21 cellular contexts compared by ENCODE assay signal in the genomic region with DNA sequence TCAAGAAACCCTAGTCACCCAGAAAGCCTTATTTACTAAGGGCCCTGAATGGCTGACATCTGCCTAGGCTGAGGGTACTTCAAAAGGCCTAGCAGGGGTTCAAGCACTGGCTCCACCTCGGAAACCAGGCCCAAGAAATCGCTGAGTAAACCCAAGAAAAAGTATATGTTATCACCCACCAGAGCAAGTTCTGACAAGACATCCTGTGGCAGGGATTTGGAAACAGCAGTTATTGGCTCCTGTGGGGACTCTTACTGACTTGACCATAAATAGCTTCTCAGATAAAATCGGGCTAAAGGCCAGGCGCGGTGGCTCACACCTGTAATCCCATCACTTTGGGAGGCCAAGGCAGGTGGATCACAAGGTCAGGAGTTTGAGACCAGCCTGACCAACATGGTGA. TPM values are rescaled to one million over a fixed set of nuclear protein-coding genes. Genes with fewer than 3 reads are reported as not detected.
A peak's percentile ranks its signal among the peaks of the same experiment; 100 is the strongest.
DNase-seq lines count a peak whose midpoint lies in the region; ATAC-seq, FAIRE-seq and TF ChIP-seq lines count a peak whose summit lies in the region.
"Had no signal": no experiment of that assay in that cellular context is flagged by ENCODE, and none has a peak within 500 bp of the region (broad histone marks: within the 10 kb centered on the region; RNA-seq: fewer than 3 reads in every experiment).

No MANE protein-coding gene starts in this region.

- H4K20me1 ChIP-seq in HepG2 (ENCODE audit: insufficient read depth, low read length), result peaks cover 7% of the 10 kb centered on the region

- TF ChIP-seq CTCF in MCF 10A (IDR thresholded peaks at IDR 0.05; ENCODE audit: unreplicated experiment), result no peak
- TF ChIP-seq CTCF in breast epithelium (IDR thresholded peaks at IDR 0.05), result no peak
- TF ChIP-seq CTCF in activated B cell treated with CpG ODN at 0.5 μM for 24 hours (IDR thresholded peaks at IDR 0.05), result no peak
- TF ChIP-seq CTCF in foreskin keratinocyte (conservative IDR thresholded peaks at IDR 0.05), result no peak
- TF ChIP-seq CTCF in HepG2 (CRISPR knock-in tag; IDR thresholded peaks at IDR 0.05), result no peak

- H3K36me3 ChIP-seq in breast epithelium (no peaks in the 10 kb centered on the region), HepG2 (replicated peaks in 1 of 2; ENCODE audit: control insufficient read depth in 1 of 2, insufficient read depth in 2 of 2, low read length in 2 of 2) (no peaks in the 10 kb centered on the region; a peak in 2 of 5 replicates)
- H3K36me3 ChIP-seq: BE2C, Peyer's patch had no signal

- H3K4me1 Mint-ChIP-seq in MCF 10A (ENCODE audit: insufficient read depth, unreplicated experiment), result peaks cover 15% of the 10 kb centered on the region
- peaks cover 54% of the 10 kb centered on the region for H3K4me1 Mint-ChIP-seq in activated B cell treated with CpG ODN at 0.5 μM for 24 hours

- H3K4me3 Mint-ChIP-seq in MCF 10A (ENCODE audit: unreplicated experiment) (no peak overlapping the region), activated B cell treated with CpG ODN at 0.5 μM for 24 hours (no peak overlapping the region)
- H3K4me3 Mint-ChIP-seq: CD8-positive, alpha-beta T cell had no signal

- peak overlapping the region; percentile 67 for H3K27ac Mint-ChIP-seq in MCF 10A (ENCODE audit: low read depth, unreplicated experiment)
- H3K27ac Mint-ChIP-seq in activated B cell treated with CpG ODN at 0.5 μM for 24 hours, result peak overlapping the region; percentile 62
- H3K27ac Mint-ChIP-seq: CD8-positive, alpha-beta T cell had no signal

- ATAC-seq in activated B cell treated with CpG ODN at 0.5 μM for 24 hours (ENCODE audit: low read depth) (no peak), foreskin keratinocyte (peak; percentile 15), HepG2 (no peak)
- ATAC-seq: CD8-positive, alpha-beta T cell; Right ventricle myocardium inferior had no signal

- CTCF ChIA-PET in MCF 10A (lab: Yijun Ruan, JAX) (interaction anchor here (0.5 to 6.0 kb wide), 7 partner anchors 20 to 416 kb away, joined by 3 to 53 read pairs (median 3); partner anchors contain the start of gene NRN1L), activated B cell treated with CpG ODN at 0.5 μM for 24 hours (lab: Charles Lee) (interaction anchor here (6.9 kb wide), 1 partner anchor 41 kb away, joined by 63 read pairs; no protein-coding TSS in a partner anchor), HepG2 (lab: Yijun Ruan, JAX; ENCODE audit: low intra/inter-chr PET ratio, low total read pairs) (interaction anchor here (5.3 kb wide), 1 partner anchor 41 kb away, joined by 98 read pairs; the partner anchor contains the start of gene HSD11B2)

- TF ChIP-seq POLR2A in breast epithelium (IDR thresholded peaks at IDR 0.05), result no peak
- TF ChIP-seq POLR2A in HepG2 (IDR thresholded peaks at IDR 0.05; ENCODE audit: insufficient read depth in 1 of 2, low read depth in 2 of 2, low read length in 2 of 2), result no peak

- H3K9me3 Mint-ChIP-seq in MCF 10A (ENCODE audit: unreplicated experiment), result no peaks in the 10 kb centered on the region
- no peaks in the 10 kb centered on the region for H3K9me3 Mint-ChIP-seq in activated B cell treated with CpG ODN at 0.5 μM for 24 hours
- H3K9me3 Mint-ChIP-seq: CD8-positive, alpha-beta T cell had no signal

- H3K9me3 ChIP-seq in breast epithelium (no peaks in the 10 kb centered on the region), HepG2 (ENCODE audit: low read length) (no peaks in the 10 kb centered on the region)
- H3K9me3 ChIP-seq: BE2C, Peyer's patch had no signal

- POLR2A ChIA-PET in MCF 10A (lab: Yijun Ruan, JAX) (interaction anchor here (1.6 kb wide), 1 partner anchor 11 kb away, joined by 7 read pairs; no protein-coding TSS in a partner anchor), activated B cell treated with CpG ODN at 0.5 μM for 24 hours (lab: Charles Lee) (no interaction called here), HepG2 (lab: Yijun Ruan, JAX) (interaction anchor here (0.6 to 1.2 kb wide), 3 partner anchors 12 to 38 kb away, joined by 3 to 4 read pairs (median 4); partner anchors contain the start of genes ATP6V0D1 and HSD11B2)

- intact Hi-C loops in MCF 10A (cut with micrococcal nuclease), result loop anchor here (5.0 kb wide), 1 partner anchor 96 kb away; no protein-coding TSS in a partner anchor
- intact Hi-C loops in breast epithelium (cut with DNase I; ENCODE audit: low total_unique reads), result no loop called here
- intact Hi-C loops in activated B cell treated with CpG ODN at 0.5 μM for 24 hours (cut with micrococcal nuclease), result loop anchor here (5.0 kb wide), 1 partner anchor 206 kb away; no protein-coding TSS in a partner anchor
- intact Hi-C loops in HepG2 (cut with micrococcal nuclease; ENCODE audit: unreplicated experiment), result loop anchor here (5.0 kb wide), 1 partner anchor 191 kb away; the partner anchor contains the start of gene PLEKHG4

- H3K27ac ChIP-seq in breast epithelium (no peak overlapping the region), foreskin keratinocyte (no peak overlapping the region), HepG2 (ENCODE audit: extremely low read length, insufficient read depth, low read length) (no peak overlapping the region)
- H3K27ac ChIP-seq: Peyer's patch had no signal

- H2AFZ ChIP-seq in HepG2 (ENCODE audit: low read length), result no peak overlapping the region

- peaks cover 4% of the 10 kb centered on the region for H3K36me3 Mint-ChIP-seq in MCF 10A (ENCODE audit: insufficient read depth, unreplicated experiment)
- peaks cover 5% of the 10 kb centered on the region for H3K36me3 Mint-ChIP-seq in activated B cell treated with CpG ODN at 0.5 μM for 24 hours (ENCODE audit: low read depth)

- peaks cover 24% of the 10 kb centered on the region for H3K79me2 ChIP-seq in HepG2 (ENCODE audit: insufficient read depth, low read length)

- H3K4me1 ChIP-seq in breast epithelium, result peaks cover 0 to 18% of the 10 kb centered on the region in 2 donors
- peaks cover 13% of the 10 kb centered on the region for H3K4me1 ChIP-seq in foreskin keratinocyte
- H3K4me1 ChIP-seq in HepG2 (ENCODE audit: insufficient read depth, low read length), result peaks cover 5% of the 10 kb centered on the region

- FAIRE-seq in HepG2 (lab: Jason Lieb, UNC), result no peak
- FAIRE-seq: A204.1, GM12892, GM18507 had no signal

- in situ Hi-C loops in HepG2 (cut with HindIII; ENCODE audit: extremely low pct_ligation_motif_present, low pct_unique_long_range_greater_than_20kb), result loop anchor here (5.0 kb wide), 1 partner anchor 36 kb away; the partner anchor contains the start of gene HSD11B2

- H3K27me3 ChIP-seq in breast epithelium (no peaks in the 10 kb centered on the region), foreskin keratinocyte (no peaks in the 10 kb centered on the region), HepG2 (ENCODE audit: control insufficient read depth in 1 of 2, insufficient read depth in 2 of 2, low read length in 2 of 2) (no peaks in the 10 kb centered on the region)
- H3K27me3 ChIP-seq: BE2C, Peyer's patch had no signal

- no peak overlapping the region for H3K4me2 ChIP-seq in HepG2 (ENCODE audit: low read depth, low read length)

- H3K27me3 Mint-ChIP-seq in MCF 10A (ENCODE audit: insufficient read depth, unreplicated experiment) (no peaks in the 10 kb centered on the region), activated B cell treated with CpG ODN at 0.5 μM for 24 hours (no peaks in the 10 kb centered on the region)

- DNase-seq in MCF 10A (ENCODE audit: unreplicated experiment) (peak; percentile 53), breast epithelium (ENCODE audit: low spot score in 2 of 2) (no peak), activated B cell treated with CpG ODN at 0.5 μM for 24 hours (no peak), foreskin keratinocyte (peak; percentile 53 to 72), NCI-H526 treated with DMSO at 0.1 percent for 48 hours (lab: John Stamatoyannopoulos, UW) (no peak), HepG2 (ENCODE audit: low spot score) (no peak), NCI-H82 (lab: John Stamatoyannopoulos, UW) (no peak)
- DNase-seq: BE2C; Calu3; CD8-positive, alpha-beta T cell; DMS53; MV-4-11; NCI-H1694 treated with DMSO at 0.1 percent for 48 hours; NCI-H510A treated with DMSO at 0.1 percent for 48 hours; Peyer's patch had no signal

- 94% methylated on average over 5 of the region's 5 CpGs for WGBS in HepG2 (ENCODE audit: low lambda C conversion rate)

- H3K4me3 ChIP-seq in breast epithelium (no peak overlapping the region), HepG2 (replicated peaks in 1 of 3; ENCODE audit: insufficient read depth in 1 of 3, low read depth in 2 of 3, low read length in 3 of 3) (no peak overlapping the region)
- H3K4me3 ChIP-seq: Peyer's patch had no signal

- BruUV-seq in MCF 10A (replicated peaks; lab: Mats Ljungman, UMichigan), result no TSS peak
- no TSS peak for BruUV-seq in HepG2 (replicated peaks; lab: Mats Ljungman, UMichigan)

- H3K9ac ChIP-seq in HepG2 (ENCODE audit: insufficient read depth, low read depth, low read length), result no peak overlapping the region

- TF ChIP-seq RAD21 in HepG2 (CRISPR knock-in tag; IDR thresholded peaks at IDR 0.05), result no peak

- no peak for TF ChIP-seq EP300 in HepG2 (IDR thresholded peaks at IDR 0.05; ENCODE audit: low read depth in 2 of 2, low read length in 2 of 2)
- TF ChIP-seq EP300 in HepG2 (CRISPR knock-in tag; IDR thresholded peaks at IDR 0.05; ENCODE audit: borderline replicate concordance), result no peak

RNA-seq across cellular contexts. Expression of gene ATP6V0D1, which starts 12.2 kb away (rescaled TPM):
- total RNA-seq in MCF 10A (2022) (50.5 and 50.7 TPM in 2 replicates), breast epithelium (100 to 1,000 TPM; 101 to 122 (median 104) TPM), activated B cell treated with CpG ODN at 0.5 μM for 24 hours (70.2 and 74.5 TPM in 2 replicates), foreskin keratinocyte (97.7 and 102 TPM in 2 replicates), HepG2 (2016; rRNA removed; fragmentation: Illumina TruSeq; extraction: Trizol) (49.5 and 51.1 TPM in 2 replicates)
- polyA plus RNA-seq in foreskin keratinocyte (114 and 119 TPM in 2 replicates), HepG2 (2011; rRNA removed) (54.2 and 61.3 TPM in 2 replicates)
- 13.5 and 16.0 TPM in 2 replicates for total RNA-seq in HepG2 (2016; cell fraction: cytosol; rRNA removed; fragmentation: Illumina TruSeq; extraction: Trizol; ENCODE audit: low read depth)
- 45.3 and 52.4 TPM in 2 replicates for total RNA-seq in HepG2 (2016; cell fraction: insoluble cytoplasmic fraction; rRNA removed; fragmentation: Illumina TruSeq; extraction: Trizol)
- total RNA-seq in HepG2 (2016; cell fraction: membrane; rRNA removed; fragmentation: Illumina TruSeq; extraction: Trizol), result 23.6 and 25.5 TPM in 2 replicates
- 26.3 and 30.4 TPM in 2 replicates for total RNA-seq in HepG2 (2016; cell fraction: nucleus; rRNA removed; fragmentation: Illumina TruSeq; extraction: Trizol)
- polyA plus RNA-seq in HepG2 (2011; cell fraction: cytosol; rRNA removed), result 55.2 and 57.9 TPM in 2 replicates
- 32.7 and 35.9 TPM in 2 replicates for polyA plus RNA-seq in HepG2 (2011; cell fraction: nucleus; rRNA removed)
- 29.3 and 41.3 TPM in 2 replicates for polyA plus RNA-seq in HepG2 (2012)
- 16.4 and 17.3 TPM in 2 replicates for polyA plus RNA-seq in HepG2 (2016; cell fraction: cytosol; fragmentation: Illumina TruSeq; extraction: Trizol; ENCODE audit: low read depth)
- 55.4 and 63.8 TPM in 2 replicates for polyA plus RNA-seq in HepG2 (2016; cell fraction: insoluble cytoplasmic fraction; fragmentation: Illumina TruSeq; extraction: Trizol; ENCODE audit: low read depth)
- polyA plus RNA-seq in HepG2 (2016; cell fraction: membrane; fragmentation: Illumina TruSeq; extraction: Trizol; ENCODE audit: low read depth), result 21.4 and 22.6 TPM in 2 replicates
- polyA plus RNA-seq in HepG2 (2016; cell fraction: nucleus; fragmentation: Illumina TruSeq; extraction: Trizol; ENCODE audit: insufficient read depth, low read depth), result 45.0 and 53.3 TPM in 2 replicates
- polyA minus RNA-seq in HepG2 (2011; rRNA and poly(A)+ RNA removed; ENCODE audit: low replicate concordance), result 104 and 246 TPM in 2 replicates
- 37.9 and 45.0 TPM in 2 replicates for polyA minus RNA-seq in HepG2 (2011; cell fraction: cytosol; rRNA and poly(A)+ RNA removed)
- polyA minus RNA-seq in HepG2 (2011; cell fraction: nucleus; rRNA and poly(A)+ RNA removed), result 14.7 and 19.8 TPM in 2 replicates

RNA-seq across cellular contexts. Expression of gene AGRP, which starts 14.6 kb away (rescaled TPM):
- not detected in 2 replicates for total RNA-seq in MCF 10A (2022)
- total RNA-seq in breast epithelium, result not detected
- not detected in 2 replicates for total RNA-seq in activated B cell treated with CpG ODN at 0.5 μM for 24 hours
- not detected in 2 replicates for total RNA-seq in foreskin keratinocyte
- polyA plus RNA-seq in foreskin keratinocyte, result not detected in 2 replicates
- total RNA-seq in HepG2 (2016; rRNA removed; fragmentation: Illumina TruSeq; extraction: Trizol), result not detected in 2 replicates
- total RNA-seq in HepG2 (2016; cell fraction: cytosol; rRNA removed; fragmentation: Illumina TruSeq; extraction: Trizol; ENCODE audit: low read depth), result not detected in 2 replicates
- total RNA-seq in HepG2 (2016; cell fraction: insoluble cytoplasmic fraction; rRNA removed; fragmentation: Illumina TruSeq; extraction: Trizol), result not detected in 2 replicates
- 0.28 TPM in 1 of 2 replicates, not detected in the other for total RNA-seq in HepG2 (2016; cell fraction: membrane; rRNA removed; fragmentation: Illumina TruSeq; extraction: Trizol)
- total RNA-seq in HepG2 (2016; cell fraction: nucleus; rRNA removed; fragmentation: Illumina TruSeq; extraction: Trizol), result not detected in 2 replicates
- polyA plus RNA-seq in HepG2 (2011; rRNA removed), result not detected in 2 replicates
- polyA plus RNA-seq in HepG2 (2011; cell fraction: cytosol; rRNA removed), result 0.34 TPM in 1 of 2 replicates, not detected in the other
- not detected in 2 replicates for polyA plus RNA-seq in HepG2 (2011; cell fraction: nucleus; rRNA removed)
- 0.75 TPM in 1 of 2 replicates, not detected in the other for polyA plus RNA-seq in HepG2 (2012)
- polyA plus RNA-seq in HepG2 (2016; cell fraction: cytosol; fragmentation: Illumina TruSeq; extraction: Trizol; ENCODE audit: low read depth), result not detected in 2 replicates
- not detected in 2 replicates for polyA plus RNA-seq in HepG2 (2016; cell fraction: insoluble cytoplasmic fraction; fragmentation: Illumina TruSeq; extraction: Trizol; ENCODE audit: low read depth)
- not detected in 2 replicates for polyA plus RNA-seq in HepG2 (2016; cell fraction: membrane; fragmentation: Illumina TruSeq; extraction: Trizol; ENCODE audit: low read depth)
- not detected in 2 replicates for polyA plus RNA-seq in HepG2 (2016; cell fraction: nucleus; fragmentation: Illumina TruSeq; extraction: Trizol; ENCODE audit: insufficient read depth, low read depth)
- polyA minus RNA-seq in HepG2 (2011; rRNA and poly(A)+ RNA removed; ENCODE audit: low replicate concordance), result not detected in 2 replicates
- polyA minus RNA-seq in HepG2 (2011; cell fraction: cytosol; rRNA and poly(A)+ RNA removed), result not detected in 2 replicates
- not detected in 2 replicates for polyA minus RNA-seq in HepG2 (2011; cell fraction: nucleus; rRNA and poly(A)+ RNA removed)
- total RNA-seq: Calu3; CD8-positive, alpha-beta T cell; H4; LHCN-M2; Peyer's patch; Right ventricle myocardium inferior had no signal

RNA-seq across cellular contexts. Expression of gene HSD11B2, which starts 37.8 kb away (rescaled TPM):
- 0.42 and 0.86 TPM in 2 replicates for total RNA-seq in MCF 10A (2022)
- 10 to 100 TPM in 2 of 3 donors, under 1 TPM in 1; 0.32 to 66.9 (median 10.2) TPM for total RNA-seq in breast epithelium
- total RNA-seq in activated B cell treated with CpG ODN at 0.5 μM for 24 hours, result 0.49 TPM in 1 of 2 replicates, not detected in the other
- total RNA-seq in foreskin keratinocyte, result 0.78 and 1.1 TPM in 2 replicates
- polyA plus RNA-seq in foreskin keratinocyte, result 1.3 and 1.5 TPM in 2 replicates
- 6.7 and 13.6 TPM in 2 replicates for total RNA-seq in HepG2 (2016; rRNA removed; fragmentation: Illumina TruSeq; extraction: Trizol)
- 3.9 and 4.1 TPM in 2 replicates for total RNA-seq in HepG2 (2016; cell fraction: cytosol; rRNA removed; fragmentation: Illumina TruSeq; extraction: Trizol; ENCODE audit: low read depth)
- 5.4 and 13.4 TPM in 2 replicates for total RNA-seq in HepG2 (2016; cell fraction: insoluble cytoplasmic fraction; rRNA removed; fragmentation: Illumina TruSeq; extraction: Trizol)
- 8.8 TPM in 2 replicates for total RNA-seq in HepG2 (2016; cell fraction: membrane; rRNA removed; fragmentation: Illumina TruSeq; extraction: Trizol)
- 14.6 and 15.0 TPM in 2 replicates for total RNA-seq in HepG2 (2016; cell fraction: nucleus; rRNA removed; fragmentation: Illumina TruSeq; extraction: Trizol)
- polyA plus RNA-seq in HepG2 (2011; rRNA removed), result 8.9 and 11.9 TPM in 2 replicates
- 5.3 and 6.3 TPM in 2 replicates for polyA plus RNA-seq in HepG2 (2011; cell fraction: cytosol; rRNA removed)
- polyA plus RNA-seq in HepG2 (2011; cell fraction: nucleus; rRNA removed), result 34.2 and 34.3 TPM in 2 replicates
- 8.4 and 11.0 TPM in 2 replicates for polyA plus RNA-seq in HepG2 (2012)
- polyA plus RNA-seq in HepG2 (2016; cell fraction: cytosol; fragmentation: Illumina TruSeq; extraction: Trizol; ENCODE audit: low read depth), result 6.5 and 9.3 TPM in 2 replicates
- polyA plus RNA-seq in HepG2 (2016; cell fraction: insoluble cytoplasmic fraction; fragmentation: Illumina TruSeq; extraction: Trizol; ENCODE audit: low read depth), result 11.1 and 13.3 TPM in 2 replicates
- polyA plus RNA-seq in HepG2 (2016; cell fraction: membrane; fragmentation: Illumina TruSeq; extraction: Trizol; ENCODE audit: low read depth), result 11.3 and 12.9 TPM in 2 replicates
- 48.6 and 52.7 TPM in 2 replicates for polyA plus RNA-seq in HepG2 (2016; cell fraction: nucleus; fragmentation: Illumina TruSeq; extraction: Trizol; ENCODE audit: insufficient read depth, low read depth)
- polyA minus RNA-seq in HepG2 (2011; rRNA and poly(A)+ RNA removed; ENCODE audit: low replicate concordance), result 3.3 and 16.4 TPM in 2 replicates
- polyA minus RNA-seq in HepG2 (2011; cell fraction: cytosol; rRNA and poly(A)+ RNA removed), result 4.1 and 8.5 TPM in 2 replicates
- 8.7 and 11.3 TPM in 2 replicates for polyA minus RNA-seq in HepG2 (2011; cell fraction: nucleus; rRNA and poly(A)+ RNA removed)
- total RNA-seq: CD8-positive, alpha-beta T cell had no signal

RNA-seq across cellular contexts. Expression of gene ZDHHC1, which starts 52.5 kb away (rescaled TPM):
- 5.9 and 7.6 TPM in 2 replicates for total RNA-seq in MCF 10A (2022)
- total RNA-seq in breast epithelium, result 10 to 100 TPM; 17.4 to 20.3 (median 19.3) TPM
- total RNA-seq in activated B cell treated with CpG ODN at 0.5 μM for 24 hours, result 2.8 and 3.8 TPM in 2 replicates
- 3.3 and 3.6 TPM in 2 replicates for total RNA-seq in foreskin keratinocyte
- polyA plus RNA-seq in foreskin keratinocyte, result 3.2 and 3.9 TPM in 2 replicates
- total RNA-seq in HepG2 (2016; rRNA removed; fragmentation: Illumina TruSeq; extraction: Trizol), result 0.36 and 1.1 TPM in 2 replicates
- 1.6 and 1.9 TPM in 2 replicates for total RNA-seq in HepG2 (2016; cell fraction: cytosol; rRNA removed; fragmentation: Illumina TruSeq; extraction: Trizol; ENCODE audit: low read depth)
- 0.33 and 1.3 TPM in 2 replicates for total RNA-seq in HepG2 (2016; cell fraction: insoluble cytoplasmic fraction; rRNA removed; fragmentation: Illumina TruSeq; extraction: Trizol)
- 2.2 and 3.3 TPM in 2 replicates for total RNA-seq in HepG2 (2016; cell fraction: membrane; rRNA removed; fragmentation: Illumina TruSeq; extraction: Trizol)
- total RNA-seq in HepG2 (2016; cell fraction: nucleus; rRNA removed; fragmentation: Illumina TruSeq; extraction: Trizol), result 0.96 and 3.2 TPM in 2 replicates
- polyA plus RNA-seq in HepG2 (2011; rRNA removed), result 0.47 and 0.51 TPM in 2 replicates
- polyA plus RNA-seq in HepG2 (2011; cell fraction: cytosol; rRNA removed), result 0.28 and 0.60 TPM in 2 replicates
- polyA plus RNA-seq in HepG2 (2011; cell fraction: nucleus; rRNA removed), result 2.1 and 2.7 TPM in 2 replicates
- 0.36 and 1.0 TPM in 2 replicates for polyA plus RNA-seq in HepG2 (2012)
- 1.3 and 1.6 TPM in 2 replicates for polyA plus RNA-seq in HepG2 (2016; cell fraction: cytosol; fragmentation: Illumina TruSeq; extraction: Trizol; ENCODE audit: low read depth)
- 0.35 and 0.63 TPM in 2 replicates for polyA plus RNA-seq in HepG2 (2016; cell fraction: insoluble cytoplasmic fraction; fragmentation: Illumina TruSeq; extraction: Trizol; ENCODE audit: low read depth)
- polyA plus RNA-seq in HepG2 (2016; cell fraction: membrane; fragmentation: Illumina TruSeq; extraction: Trizol; ENCODE audit: low read depth), result 1.2 and 1.6 TPM in 2 replicates
- 1.3 and 1.4 TPM in 2 replicates for polyA plus RNA-seq in HepG2 (2016; cell fraction: nucleus; fragmentation: Illumina TruSeq; extraction: Trizol; ENCODE audit: insufficient read depth, low read depth)
- 1.6 and 5.9 TPM in 2 replicates for polyA minus RNA-seq in HepG2 (2011; rRNA and poly(A)+ RNA removed; ENCODE audit: low replicate concordance)
- 0.26 TPM in 1 of 2 replicates, not detected in the other for polyA minus RNA-seq in HepG2 (2011; cell fraction: cytosol; rRNA and poly(A)+ RNA removed)
- polyA minus RNA-seq in HepG2 (2011; cell fraction: nucleus; rRNA and poly(A)+ RNA removed), result 1.6 and 3.5 TPM in 2 replicates
- total RNA-seq: CD8-positive, alpha-beta T cell had no signal

RNA-seq across cellular contexts. Expression of gene RIPOR1, which starts 59.9 kb away (rescaled TPM):
- 43.2 and 69.1 TPM in 2 replicates for total RNA-seq in MCF 10A (2022)
- 10 to 100 TPM; 32.0 to 50.5 (median 33.4) TPM for total RNA-seq in breast epithelium
- total RNA-seq in activated B cell treated with CpG ODN at 0.5 μM for 24 hours, result 136 and 159 TPM in 2 replicates
- total RNA-seq in foreskin keratinocyte, result 31.6 and 32.0 TPM in 2 replicates
- polyA plus RNA-seq in foreskin keratinocyte, result 29.3 and 29.9 TPM in 2 replicates
- 4.6 and 11.2 TPM in 2 replicates for total RNA-seq in HepG2 (2016; rRNA removed; fragmentation: Illumina TruSeq; extraction: Trizol)
- total RNA-seq in HepG2 (2016; cell fraction: cytosol; rRNA removed; fragmentation: Illumina TruSeq; extraction: Trizol; ENCODE audit: low read depth), result 3.4 and 4.7 TPM in 2 replicates
- total RNA-seq in HepG2 (2016; cell fraction: insoluble cytoplasmic fraction; rRNA removed; fragmentation: Illumina TruSeq; extraction: Trizol), result 3.9 and 9.6 TPM in 2 replicates
- 8.9 and 11.8 TPM in 2 replicates for total RNA-seq in HepG2 (2016; cell fraction: membrane; rRNA removed; fragmentation: Illumina TruSeq; extraction: Trizol)
- 12.3 and 18.6 TPM in 2 replicates for total RNA-seq in HepG2 (2016; cell fraction: nucleus; rRNA removed; fragmentation: Illumina TruSeq; extraction: Trizol)
- polyA plus RNA-seq in HepG2 (2011; rRNA removed), result 5.7 and 8.1 TPM in 2 replicates
- polyA plus RNA-seq in HepG2 (2011; cell fraction: cytosol; rRNA removed), result 2.4 and 3.4 TPM in 2 replicates
- polyA plus RNA-seq in HepG2 (2011; cell fraction: nucleus; rRNA removed), result 40.0 and 43.3 TPM in 2 replicates
- 16.0 and 16.5 TPM in 2 replicates for polyA plus RNA-seq in HepG2 (2012)
- polyA plus RNA-seq in HepG2 (2016; cell fraction: cytosol; fragmentation: Illumina TruSeq; extraction: Trizol; ENCODE audit: low read depth), result 1.9 and 2.2 TPM in 2 replicates
- 7.7 and 13.5 TPM in 2 replicates for polyA plus RNA-seq in HepG2 (2016; cell fraction: insoluble cytoplasmic fraction; fragmentation: Illumina TruSeq; extraction: Trizol; ENCODE audit: low read depth)
- polyA plus RNA-seq in HepG2 (2016; cell fraction: membrane; fragmentation: Illumina TruSeq; extraction: Trizol; ENCODE audit: low read depth), result 5.9 and 6.9 TPM in 2 replicates
- polyA plus RNA-seq in HepG2 (2016; cell fraction: nucleus; fragmentation: Illumina TruSeq; extraction: Trizol; ENCODE audit: insufficient read depth, low read depth), result 26.9 and 30.6 TPM in 2 replicates
- 7.9 and 21.6 TPM in 2 replicates for polyA minus RNA-seq in HepG2 (2011; rRNA and poly(A)+ RNA removed; ENCODE audit: low replicate concordance)
- 6.8 and 12.0 TPM in 2 replicates for polyA minus RNA-seq in HepG2 (2011; cell fraction: cytosol; rRNA and poly(A)+ RNA removed)
- 11.6 and 18.2 TPM in 2 replicates for polyA minus RNA-seq in HepG2 (2011; cell fraction: nucleus; rRNA and poly(A)+ RNA removed)

Comparison
In these comparisons a context has a peak if more than half of its experiments do, and no peak if none do; other contexts are left out.
1. DNase-seq: peak in MCF 10A (single experiment) and foreskin keratinocyte (2 of 2); none in breast epithelium (0 of 2), activated B cell treated with CpG ODN at 0.5 μM for 24 hours (single experiment), NCI-H526 treated with DMSO at 0.1 percent for 48 hours (single experiment), HepG2 (single experiment) and NCI-H82 (single experiment).